Comparison of ENCODE assay signal across 23 cellular contexts in genomic region chr7:47617131-47617530, GRCh38.
"Had no signal": no experiment of that assay in that cellular context is flagged by ENCODE, and none has a peak within 500 bp of the region (broad histone marks: within the 10 kb centered on the region; RNA-seq: fewer than 3 reads in every experiment).

No MANE protein-coding gene starts in this region.

- ATAC-seq: natural killer cell; right lobe of liver; stimulated activated memory B cell treated with anti-CD40 and anti-IgM and Interleukin-4, amounts not matched to agents 10 μg/mL and 1 μg/mL and 100 μg/mL, for 72 hours; stimulated activated naive CD8-positive, alpha-beta T cell treated with anti-CD3 and anti-CD28 coated beads, Interleukin-15, amount 100 ng/mL, for 72 hours had no signal

- H3K9me3 ChIP-seq: left ventricle myocardium inferior, neutrophil, ovary, right atrium auricular region, right lobe of liver, tibial nerve, uterus had no signal

- DNase-seq: islet precursor cell; left ventricle myocardium inferior; mesendoderm; naive B cell; natural killer cell; nephron progenitor cell; ovary; right lobe of liver; stimulated activated CD4-positive, alpha-beta T cell treated with anti-CD3 and anti-CD28 coated beads, Interleukin-1b, Interleukin-23, amount 100 ng/mL, for 48 hours; stimulated activated CD4-positive, alpha-beta T cell treated with anti-CD3 and anti-CD28 coated beads, Interleukin-2, amount 100 ng/mL, for 48 hours; stimulated activated CD4-positive, alpha-beta T cell treated with anti-CD3 and anti-CD28 coated beads, Interleukin-4, amount 100 ng/mL, for 4 hours; stimulated activated CD8-positive, alpha-beta memory T cell treated with anti-CD3 and anti-CD28 coated beads, Interleukin-4, amount 100 ng/mL, for 48 hours; stimulated activated naive CD4-positive, alpha-beta T cell treated with Interleukin-2 at 50 U/mL for 16 hours; stimulated activated naive CD8-positive, alpha-beta T cell treated with anti-CD3 and anti-CD28 coated beads, Interleukin-15, amount 100 ng/mL, for 72 hours; substantia nigra; uterus had no signal

- H3K27me3 ChIP-seq: neural progenitor cell, neutrophil, ovary, right atrium auricular region, right lobe of liver, tibial nerve, uterus had no signal

- H3K27ac ChIP-seq: left ventricle myocardium inferior, neural progenitor cell, neutrophil, ovary, right atrium auricular region, right lobe of liver, tibial nerve, uterus had no signal

- H3K4me2 ChIP-seq: neural progenitor cell, smooth muscle cell had no signal

- H3K9ac ChIP-seq: neural progenitor cell had no signal

- H3K36me3 ChIP-seq: left ventricle myocardium inferior, neural progenitor cell, neutrophil, ovary, right atrium auricular region, right lobe of liver, tibial nerve, uterus had no signal

- H3K4me1 ChIP-seq: neural progenitor cell had no signal

- H2AFZ ChIP-seq: neural progenitor cell had no signal

- H3K4me3 ChIP-seq: left ventricle myocardium inferior, lung, neural progenitor cell, ovary, right atrium auricular region, right lobe of liver, smooth muscle cell, tibial nerve, uterus had no signal
